ENCODE assay signal across 8 cellular contexts in genomic region chrX:72540318-72540717, GRCh38. TPM values are rescaled to one million over a fixed set of nuclear protein-coding genes. Genes with fewer than 3 reads are reported as not detected.
A peak's percentile ranks its signal among the peaks of the same experiment; 100 is the strongest.
DNase-seq lines count a peak whose midpoint lies in the region; ATAC-seq and TF ChIP-seq lines count a peak whose summit lies in the region.

No MANE protein-coding gene starts in this region.

- H3K27me3 ChIP-seq in gastroesophageal sphincter (no peaks in the 10 kb centered on the region), thyroid gland (no peaks in the 10 kb centered on the region)

- peak; percentile 9 to 40 (median 22) for TF ChIP-seq CTCF in gastroesophageal sphincter (IDR thresholded peaks at IDR 0.05)
- TF ChIP-seq CTCF in thyroid gland (IDR thresholded peaks at IDR 0.05) = peak in 5 of 6 experiments; percentile 11 to 56 (median 34)

- H3K4me3 ChIP-seq in gastroesophageal sphincter (no peak overlapping the region), thyroid gland (replicated peaks in 1 of 3) (no peak overlapping the region)

- H3K9me3 ChIP-seq in gastroesophageal sphincter (no peaks in the 10 kb centered on the region), thyroid gland (no peaks in the 10 kb centered on the region)

- H3K36me3 ChIP-seq in gastroesophageal sphincter = peaks cover 0 to 3% of the 10 kb centered on the region in 2 donors
- H3K36me3 ChIP-seq in thyroid gland = no peaks in the 10 kb centered on the region

- intact Hi-C loops in thyroid gland (cut with DNase I) = loop anchor here (10.0 kb wide), 1 partner anchor 296 kb away; no protein-coding TSS in a partner anchor

- WGBS in gastroesophageal sphincter (ENCODE audit: low coverage in 1 of 2), 2 donors = 4 to 22% methylated on average over 5 of the region's 5 CpGs
- 6 to 7% methylated on average over 5 of the region's 5 CpGs for WGBS in thyroid gland, 2 donors

- H3K4me1 ChIP-seq in gastroesophageal sphincter (peaks cover 0 to 25% (median 0%) of the 10 kb centered on the region in 3 donors), thyroid gland (peaks cover 0 to 10% of the 10 kb centered on the region in 2 donors)

- no peak for ATAC-seq in gastroesophageal sphincter
- ATAC-seq in HG02610 (IDR thresholded peaks at IDR 0.05; ENCODE audit: unreplicated experiment) = no peak

- H3K27ac ChIP-seq in gastroesophageal sphincter (no peak overlapping the region), thyroid gland (no peak overlapping the region)

- no peak for TF ChIP-seq POLR2A in gastroesophageal sphincter (IDR thresholded peaks at IDR 0.05)
- TF ChIP-seq POLR2A in thyroid gland (IDR thresholded peaks at IDR 0.05) = no peak

- peak; percentile 0 for DNase-seq in NCI-H345 treated with DMSO at 0.1 percent for 48 hours (lab: John Stamatoyannopoulos, UW; ENCODE audit: unreplicated experiment)
- no peak for DNase-seq in NCI-H345 (lab: John Stamatoyannopoulos, UW)
- DNase-seq in RPMI7951 (ENCODE audit: low read depth) = peak; percentile 26
- no peak for DNase-seq in thyroid gland
- no peak for DNase-seq in activated T-cell treated with anti-CD3 and anti-CD28 coated beads, Interleukin-2, amount 50 U/mL, for 1 hour
- no peak for DNase-seq in iPS-NIHi7 (ENCODE audit: extremely low spot score)

- TF ChIP-seq EP300 in gastroesophageal sphincter (IDR thresholded peaks at IDR 0.05) = no peak

RNA-seq across cellular contexts. Expression of gene HDAC8, which starts 32.3 kb away (rescaled TPM):
- 35.0 and 36.4 TPM in 2 replicates for total RNA-seq in RPMI7951 (2014; rRNA removed; shearing (Covaris generic))
- total RNA-seq in gastroesophageal sphincter = 10 to 100 TPM; 15.7 to 34.2 (median 25.6) TPM
- 10 to 100 TPM; 46.5 to 74.9 (median 55.4) TPM for total RNA-seq in thyroid gland

Comparison
In these comparisons a context has a peak if more than half of its experiments do, and no peak if none do; other contexts are left out.
1. DNase-seq: peak in NCI-H345 treated with DMSO at 0.1 percent for 48 hours (single experiment) and RPMI7951 (single experiment); none in NCI-H345 (single experiment), thyroid gland (0 of 2), activated T-cell treated with anti-CD3 and anti-CD28 coated beads, Interleukin-2, amount 50 U/mL, for 1 hour (single experiment) and iPS-NIHi7 (single experiment).